1 cellular context compared by ENCODE assay signal in the genomic region with DNA sequence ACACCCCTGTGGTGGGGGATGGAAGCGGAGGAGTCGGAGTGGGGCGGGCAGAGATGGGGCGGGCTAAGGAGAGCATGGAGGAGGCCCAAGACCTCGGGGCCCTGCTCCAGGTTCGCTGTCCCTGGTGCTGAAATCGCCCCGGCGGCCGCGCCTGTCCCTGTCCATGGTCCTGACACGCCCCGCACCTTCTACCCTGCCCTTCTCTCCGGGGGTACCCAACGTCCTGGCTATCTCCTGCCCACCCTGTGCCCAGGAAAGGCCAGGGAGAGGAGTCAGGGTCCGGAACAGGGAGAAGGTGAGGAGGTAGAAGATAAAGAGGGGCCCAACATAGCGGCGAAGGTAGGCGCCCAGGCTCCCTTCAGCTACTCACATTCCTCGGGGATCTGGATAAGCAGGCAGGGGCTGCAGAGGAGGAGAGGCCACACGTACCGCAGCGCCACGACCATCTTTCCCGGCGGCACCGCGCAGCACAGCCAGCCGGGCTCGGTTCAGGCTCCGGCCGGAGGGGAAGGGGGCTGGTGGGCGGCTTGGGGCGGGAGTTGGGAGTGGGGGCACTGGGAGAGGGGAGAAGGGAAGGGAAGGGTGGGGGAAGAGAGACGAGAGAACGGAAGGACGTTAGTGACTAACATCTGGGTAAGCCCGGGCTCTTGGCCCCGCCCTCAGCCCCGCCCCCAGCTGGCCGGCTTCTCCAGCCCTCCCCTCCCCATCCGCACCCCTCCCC.
TF ChIP-seq lines count a peak whose summit lies in the region.

No MANE protein-coding gene starts in this region.

TF ChIP-seq in HepG2, 621 proteins besides CTCF, POLR2A, EP300 and RAD21 (continued from another document and continues in another):
- TF ChIP-seq ZNF614 (CRISPR knock-in tag; IDR thresholded peaks at IDR 0.05; ENCODE audit: borderline replicate concordance) (peak; percentile 99), GMEB2 (CRISPR knock-in tag; IDR thresholded peaks at IDR 0.05; ENCODE audit: low read depth) (peak; percentile 46; the same call in 1 of the 2 replicates), ZBTB38 (CRISPR knock-in tag; IDR thresholded peaks at IDR 0.05) (peak; percentile 99), ZNF672 (CRISPR knock-in tag; IDR thresholded peaks at IDR 0.05) (peak; percentile 93; the same call in 1 of the 2 replicates), CAMTA2 (CRISPR knock-in tag; IDR thresholded peaks at IDR 0.05; ENCODE audit: borderline replicate concordance) (peak; percentile 100), HNF1A (IDR thresholded peaks at IDR 0.05; ENCODE audit: low read depth) (no peak), HNF1A (CRISPR knock-in tag; IDR thresholded peaks at IDR 0.05; ENCODE audit: borderline replicate concordance) (peak; percentile 84), ISL2 (CRISPR knock-in tag; IDR thresholded peaks at IDR 0.05) (peak; percentile 98), TARDBP (CRISPR knock-in tag; IDR thresholded peaks at IDR 0.05) (peak; percentile 68; the same call in 1 of the 2 replicates), PPARG (CRISPR knock-in tag; conservative IDR thresholded peaks at IDR 0.05) (peak; percentile 95), JARID2 (CRISPR knock-in tag; IDR thresholded peaks at IDR 0.05; ENCODE audit: insufficient replicate concordance) (peak; percentile 100), ZBTB42 (CRISPR knock-in tag; IDR thresholded peaks at IDR 0.05) (peak; percentile 99), AKAP8 (CRISPR knock-in tag; IDR thresholded peaks at IDR 0.05) (peak; percentile 97), ATM (IDR thresholded peaks at IDR 0.05; ENCODE audit: borderline replicate concordance) (no peak), PAWR (CRISPR knock-in tag; IDR thresholded peaks at IDR 0.05; ENCODE audit: borderline replicate concordance) (peak; percentile 100), SP1 (IDR thresholded peaks at IDR 0.05) (no peak), SP1 (CRISPR knock-in tag; IDR thresholded peaks at IDR 0.05) (peak; percentile 72; the same call in 1 of the 2 replicates), KDM3A (CRISPR knock-in tag; IDR thresholded peaks at IDR 0.05; ENCODE audit: low read depth) (peak; percentile 99), RBAK (CRISPR knock-in tag; IDR thresholded peaks at IDR 0.05) (peak; percentile 89), ARID4A (CRISPR knock-in tag; IDR thresholded peaks at IDR 0.05; ENCODE audit: borderline replicate concordance) (peak; percentile 95), SIN3A (IDR thresholded peaks at IDR 0.05; ENCODE audit: borderline replicate concordance, low read depth, low read length) (peak; percentile 99), ZNF205 (CRISPR knock-in tag; IDR thresholded peaks at IDR 0.05) (peak; percentile 98), ZSCAN12 (CRISPR knock-in tag; IDR thresholded peaks at IDR 0.05) (peak; percentile 100), FOXJ3 (CRISPR knock-in tag; IDR thresholded peaks at IDR 0.05; ENCODE audit: borderline replicate concordance) (peak; percentile 75), ZNF225 (CRISPR knock-in tag; IDR thresholded peaks at IDR 0.05) (peak; percentile 100), TCF12 (IDR thresholded peaks at IDR 0.05) (no peak), TCF12 (CRISPR knock-in tag; IDR thresholded peaks at IDR 0.05) (peak; percentile 96), KLF11 (CRISPR knock-in tag; IDR thresholded peaks at IDR 0.05) (peak; percentile 100), SPEN (CRISPR knock-in tag; IDR thresholded peaks at IDR 0.05; ENCODE audit: low read depth) (peak; percentile 98), GABPA (IDR thresholded peaks at IDR 0.05; ENCODE audit: low read depth, low read length) (no peak), GABPA (CRISPR knock-in tag; IDR thresholded peaks at IDR 0.05; ENCODE audit: low read depth) (peak; percentile 67), SALL1 (CRISPR knock-in tag; IDR thresholded peaks at IDR 0.05) (peak; percentile 100), ZZZ3 (CRISPR knock-in tag; IDR thresholded peaks at IDR 0.05; ENCODE audit: borderline replicate concordance) (peak; percentile 86; the same call in 1 of the 2 replicates), MBNL3 (CRISPR knock-in tag; conservative IDR thresholded peaks at IDR 0.05) (no peak), CBX5 (CRISPR knock-in tag; IDR thresholded peaks at IDR 0.05; ENCODE audit: borderline replicate concordance) (peak; percentile 98), ZKSCAN5 (CRISPR knock-in tag; IDR thresholded peaks at IDR 0.05) (peak; percentile 94), ZNF570 (CRISPR knock-in tag; IDR thresholded peaks at IDR 0.05; ENCODE audit: borderline replicate concordance) (peak; percentile 99), NFIB (CRISPR knock-in tag; IDR thresholded peaks at IDR 0.05; ENCODE audit: borderline replicate concordance) (no peak)
- TF ChIP-seq, protein P1, sequence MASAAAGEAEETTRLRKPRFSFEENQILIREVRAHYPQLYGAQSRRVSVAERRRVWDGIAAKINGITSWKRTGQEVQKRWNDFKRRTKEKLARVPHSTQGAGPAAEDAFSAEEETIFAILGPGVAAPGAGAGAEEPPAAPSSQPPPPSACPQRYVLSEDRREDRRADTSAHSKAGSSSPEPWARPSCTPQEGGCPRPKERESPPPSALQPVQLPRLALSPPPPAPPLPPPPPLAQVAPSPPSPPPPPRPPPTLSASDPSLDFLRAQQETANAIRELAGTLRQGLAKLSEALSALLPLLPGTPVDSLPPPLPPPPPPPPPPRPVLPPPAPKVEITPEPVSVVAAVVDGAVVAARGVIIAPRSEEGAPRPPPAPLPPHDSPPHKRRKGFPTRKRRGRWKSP (CRISPR knock-in tag; IDR thresholded peaks at IDR 0.05), result peak; percentile 97
- TF ChIP-seq, protein P2, sequence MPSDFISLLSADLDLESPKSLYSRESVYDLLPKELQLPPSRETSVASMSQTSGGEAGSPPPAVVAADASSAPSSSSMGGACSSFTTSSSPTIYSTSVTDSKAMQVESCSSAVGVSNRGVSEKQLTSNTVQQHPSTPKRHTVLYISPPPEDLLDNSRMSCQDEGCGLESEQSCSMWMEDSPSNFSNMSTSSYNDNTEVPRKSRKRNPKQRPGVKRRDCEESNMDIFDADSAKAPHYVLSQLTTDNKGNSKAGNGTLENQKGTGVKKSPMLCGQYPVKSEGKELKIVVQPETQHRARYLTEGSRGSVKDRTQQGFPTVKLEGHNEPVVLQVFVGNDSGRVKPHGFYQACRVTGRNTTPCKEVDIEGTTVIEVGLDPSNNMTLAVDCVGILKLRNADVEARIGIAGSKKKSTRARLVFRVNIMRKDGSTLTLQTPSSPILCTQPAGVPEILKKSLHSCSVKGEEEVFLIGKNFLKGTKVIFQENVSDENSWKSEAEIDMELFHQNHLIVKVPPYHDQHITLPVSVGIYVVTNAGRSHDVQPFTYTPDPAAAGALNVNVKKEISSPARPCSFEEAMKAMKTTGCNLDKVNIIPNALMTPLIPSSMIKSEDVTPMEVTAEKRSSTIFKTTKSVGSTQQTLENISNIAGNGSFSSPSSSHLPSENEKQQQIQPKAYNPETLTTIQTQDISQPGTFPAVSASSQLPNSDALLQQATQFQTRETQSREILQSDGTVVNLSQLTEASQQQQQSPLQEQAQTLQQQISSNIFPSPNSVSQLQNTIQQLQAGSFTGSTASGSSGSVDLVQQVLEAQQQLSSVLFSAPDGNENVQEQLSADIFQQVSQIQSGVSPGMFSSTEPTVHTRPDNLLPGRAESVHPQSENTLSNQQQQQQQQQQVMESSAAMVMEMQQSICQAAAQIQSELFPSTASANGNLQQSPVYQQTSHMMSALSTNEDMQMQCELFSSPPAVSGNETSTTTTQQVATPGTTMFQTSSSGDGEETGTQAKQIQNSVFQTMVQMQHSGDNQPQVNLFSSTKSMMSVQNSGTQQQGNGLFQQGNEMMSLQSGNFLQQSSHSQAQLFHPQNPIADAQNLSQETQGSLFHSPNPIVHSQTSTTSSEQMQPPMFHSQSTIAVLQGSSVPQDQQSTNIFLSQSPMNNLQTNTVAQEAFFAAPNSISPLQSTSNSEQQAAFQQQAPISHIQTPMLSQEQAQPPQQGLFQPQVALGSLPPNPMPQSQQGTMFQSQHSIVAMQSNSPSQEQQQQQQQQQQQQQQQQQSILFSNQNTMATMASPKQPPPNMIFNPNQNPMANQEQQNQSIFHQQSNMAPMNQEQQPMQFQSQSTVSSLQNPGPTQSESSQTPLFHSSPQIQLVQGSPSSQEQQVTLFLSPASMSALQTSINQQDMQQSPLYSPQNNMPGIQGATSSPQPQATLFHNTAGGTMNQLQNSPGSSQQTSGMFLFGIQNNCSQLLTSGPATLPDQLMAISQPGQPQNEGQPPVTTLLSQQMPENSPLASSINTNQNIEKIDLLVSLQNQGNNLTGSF (CRISPR knock-in tag; IDR thresholded peaks at IDR 0.05), result peak; percentile 100
- TF ChIP-seq, protein P3, sequence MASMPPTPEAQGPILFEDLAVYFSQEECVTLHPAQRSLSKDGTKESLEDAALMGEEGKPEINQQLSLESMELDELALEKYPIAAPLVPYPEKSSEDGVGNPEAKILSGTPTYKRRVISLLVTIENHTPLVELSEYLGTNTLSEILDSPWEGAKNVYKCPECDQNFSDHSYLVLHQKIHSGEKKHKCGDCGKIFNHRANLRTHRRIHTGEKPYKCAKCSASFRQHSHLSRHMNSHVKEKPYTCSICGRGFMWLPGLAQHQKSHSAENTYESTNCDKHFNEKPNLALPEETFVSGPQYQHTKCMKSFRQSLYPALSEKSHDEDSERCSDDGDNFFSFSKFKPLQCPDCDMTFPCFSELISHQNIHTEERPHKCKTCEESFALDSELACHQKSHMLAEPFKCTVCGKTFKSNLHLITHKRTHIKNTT (CRISPR knock-in tag; IDR thresholded peaks at IDR 0.05), result no peak
- TF ChIP-seq, protein P4, sequence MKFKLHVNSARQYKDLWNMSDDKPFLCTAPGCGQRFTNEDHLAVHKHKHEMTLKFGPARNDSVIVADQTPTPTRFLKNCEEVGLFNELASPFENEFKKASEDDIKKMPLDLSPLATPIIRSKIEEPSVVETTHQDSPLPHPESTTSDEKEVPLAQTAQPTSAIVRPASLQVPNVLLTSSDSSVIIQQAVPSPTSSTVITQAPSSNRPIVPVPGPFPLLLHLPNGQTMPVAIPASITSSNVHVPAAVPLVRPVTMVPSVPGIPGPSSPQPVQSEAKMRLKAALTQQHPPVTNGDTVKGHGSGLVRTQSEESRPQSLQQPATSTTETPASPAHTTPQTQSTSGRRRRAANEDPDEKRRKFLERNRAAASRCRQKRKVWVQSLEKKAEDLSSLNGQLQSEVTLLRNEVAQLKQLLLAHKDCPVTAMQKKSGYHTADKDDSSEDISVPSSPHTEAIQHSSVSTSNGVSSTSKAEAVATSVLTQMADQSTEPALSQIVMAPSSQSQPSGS (CRISPR knock-in tag; IDR thresholded peaks at IDR 0.05), result peak; percentile 99
